9 cellular contexts compared by ENCODE assay signal in genomic region chr16:66474750-66475199, GRCh38. TPM values are rescaled to one million over a fixed set of nuclear protein-coding genes. Genes with fewer than 3 reads are reported as not detected.
DNase-seq lines count a peak whose midpoint lies in the region; ATAC-seq, FAIRE-seq and TF ChIP-seq lines count a peak whose summit lies in the region.
"Had no signal": no experiment of that assay in that cellular context is flagged by ENCODE, and none has a peak within 500 bp of the region (broad histone marks: within the 10 kb centered on the region; RNA-seq: fewer than 3 reads in every experiment).

No MANE protein-coding gene starts in this region.

- H3K27ac ChIP-seq in HepG2 (ENCODE audit: extremely low read length, insufficient read depth, low read length) (no peak overlapping the region), colonic mucosa (no peak overlapping the region), esophagus muscularis mucosa (replicated peaks in 1 of 4) (no peak overlapping the region)

- H3K4me1 ChIP-seq in HepG2 (ENCODE audit: insufficient read depth, low read length): peaks cover 21% of the 10 kb centered on the region
- no peaks in the 10 kb centered on the region for H3K4me1 ChIP-seq in colonic mucosa
- H3K4me1 ChIP-seq in esophagus muscularis mucosa: peaks cover 0 to 9% (median 6%) of the 10 kb centered on the region in 4 donors

- in situ Hi-C loops in HepG2 (cut with HindIII; ENCODE audit: extremely low pct_ligation_motif_present, low pct_unique_long_range_greater_than_20kb): loop anchor here (5.0 kb wide), 1 partner anchor 67 kb away; no protein-coding TSS in a partner anchor

- H3K4me2 ChIP-seq in HepG2 (ENCODE audit: low read depth, low read length): no peak overlapping the region; the same call in 1 of the 2 replicates

- 5% methylated on average over 4 of the region's 4 CpGs for WGBS in HepG2 (ENCODE audit: low lambda C conversion rate)
- 32% methylated on average over 4 of the region's 4 CpGs for WGBS in esophagus muscularis mucosa

- FAIRE-seq in HepG2 (lab: Jason Lieb, UNC): no peak

- H3K4me3 ChIP-seq in GM12865 (ENCODE audit: low read depth, low read length) (no peak overlapping the region), HepG2 (replicated peaks in 1 of 3; ENCODE audit: insufficient read depth in 1 of 3, low read depth in 2 of 3, low read length in 3 of 3) (no peak overlapping the region), colonic mucosa (no peak overlapping the region), esophagus muscularis mucosa (no peak overlapping the region)

- H3K36me3 ChIP-seq in HepG2 (replicated peaks in 1 of 2; ENCODE audit: control insufficient read depth in 1 of 2, insufficient read depth in 2 of 2, low read length in 2 of 2): no peaks in the 10 kb centered on the region
- no peaks in the 10 kb centered on the region for H3K36me3 ChIP-seq in colonic mucosa
- H3K36me3 ChIP-seq in esophagus muscularis mucosa: peaks cover 0 to 1% (median 0%) of the 10 kb centered on the region in 4 donors

- no peaks in the 10 kb centered on the region for H3K79me2 ChIP-seq in HepG2 (ENCODE audit: insufficient read depth, low read length)

- H3K9me3 ChIP-seq in HepG2 (ENCODE audit: low read length) (no peaks in the 10 kb centered on the region), colonic mucosa (no peaks in the 10 kb centered on the region), esophagus muscularis mucosa (no peaks in the 10 kb centered on the region)

- no peak overlapping the region for H2AFZ ChIP-seq in HepG2 (ENCODE audit: low read length)

- intact Hi-C loops in HepG2 (cut with micrococcal nuclease; ENCODE audit: unreplicated experiment): no loop called here
- intact Hi-C loops in colonic mucosa (cut with DNase I): no loop called here
- intact Hi-C loops in esophagus muscularis mucosa (cut with DNase I): no loop called here

- BruUV-seq in HepG2 (replicated peaks; lab: Mats Ljungman, UMichigan): no TSS peak

- peaks cover 2 to 49% of the 10 kb centered on the region in 2 experiments for H3K27me3 ChIP-seq in HepG2 (ENCODE audit: control insufficient read depth in 1 of 2, insufficient read depth in 2 of 2, low read length in 2 of 2)
- no peaks in the 10 kb centered on the region for H3K27me3 ChIP-seq in colonic mucosa
- peaks cover 0 to 44% (median 10%) of the 10 kb centered on the region in 4 donors for H3K27me3 ChIP-seq in esophagus muscularis mucosa

- CTCF ChIA-PET in HepG2 (lab: Yijun Ruan, JAX; ENCODE audit: low intra/inter-chr PET ratio, low total read pairs): no interaction called here

- no peak overlapping the region for H3K9ac ChIP-seq in HepG2 (ENCODE audit: insufficient read depth, low read depth, low read length)
- H3K9ac ChIP-seq in colonic mucosa (ENCODE audit: low read depth in 2 of 2, low read length in 2 of 2): no peak overlapping the region

- H4K20me1 ChIP-seq in HepG2 (ENCODE audit: insufficient read depth, low read length): no peaks in the 10 kb centered on the region

- TF ChIP-seq CTCF in GM12865 (IDR thresholded peaks at IDR 0.05; ENCODE audit: insufficient read depth, low read depth, low read length, missing control alignments) (no peak), HepG2 (CRISPR knock-in tag; IDR thresholded peaks at IDR 0.05) (no peak), colonic mucosa (IDR thresholded peaks at IDR 0.05) (no peak), esophagus muscularis mucosa (IDR thresholded peaks at IDR 0.05) (no peak)

- peak; percentile 61 for DNase-seq in GM12865 (ENCODE audit: low read depth)
- DNase-seq in NCI-H1105 treated with DMSO at 0.1 percent for 48 hours (lab: John Stamatoyannopoulos, UW): peak; percentile 2
- peak; percentile 34 to 43 for DNase-seq in activated CD4-positive, alpha-beta T cell treated with anti-CD3 and anti-CD28 coated beads, Interleukin-2, amount 50 U/mL, for 4 hours
- DNase-seq in HepG2 (ENCODE audit: low spot score): no peak
- no peak for DNase-seq in foreskin melanocyte
- no peak for DNase-seq in colonic mucosa
- DNase-seq in esophagus muscularis mucosa (ENCODE audit: extremely low spot score): no peak

- peak; percentile 84 for ATAC-seq in HG02588 (IDR thresholded peaks at IDR 0.05; ENCODE audit: unreplicated experiment)
- ATAC-seq in HepG2: no peak
- ATAC-seq: HCT116 had no signal

- POLR2A ChIA-PET in HepG2 (lab: Yijun Ruan, JAX): interaction anchor here (1.3 kb wide), 1 partner anchor 66 kb away, joined by 4 read pairs; no protein-coding TSS in a partner anchor

- TF ChIP-seq RAD21 in HepG2 (CRISPR knock-in tag; IDR thresholded peaks at IDR 0.05): no peak

- TF ChIP-seq EP300 in HepG2 (IDR thresholded peaks at IDR 0.05; ENCODE audit: low read depth in 2 of 2, low read length in 2 of 2): no peak
- TF ChIP-seq EP300 in HepG2 (CRISPR knock-in tag; IDR thresholded peaks at IDR 0.05; ENCODE audit: borderline replicate concordance): no peak
- TF ChIP-seq EP300 in esophagus muscularis mucosa (IDR thresholded peaks at IDR 0.05): no peak

- TF ChIP-seq POLR2A in HepG2 (IDR thresholded peaks at IDR 0.05; ENCODE audit: insufficient read depth in 1 of 2, low read depth in 2 of 2, low read length in 2 of 2) (no peak), esophagus muscularis mucosa (IDR thresholded peaks at IDR 0.05; ENCODE audit: low read depth) (no peak)

TF ChIP-seq in HepG2, 621 proteins besides CTCF, POLR2A, EP300 and RAD21:
- 0 out of 2 replicates have a peak, but pooled peaks have one; percentile 13 for TF ChIP-seq SOX5 (CRISPR knock-in tag; IDR thresholded peaks at IDR 0.05; ENCODE audit: borderline replicate concordance)
- TF ChIP-seq ETV5 (CRISPR knock-in tag; IDR thresholded peaks at IDR 0.05; ENCODE audit: borderline replicate concordance): peak; percentile 57; the same call in 1 of the 2 replicates
- no peak for TF ChIP-seq ZSCAN5A (CRISPR knock-in tag; IDR thresholded peaks at IDR 0.05; ENCODE audit: borderline replicate concordance)
- TF ChIP-seq CCDC6 (CRISPR knock-in tag; IDR thresholded peaks at IDR 0.05): no peak
- 0 out of 2 replicates have a peak, but pooled peaks have one; percentile 24 for TF ChIP-seq RARA (CRISPR knock-in tag; IDR thresholded peaks at IDR 0.05)
- TF ChIP-seq ELF3 (CRISPR knock-in tag; IDR thresholded peaks at IDR 0.05): peak; percentile 69; the same call in 1 of the 2 replicates
TF ChIP-seq in HepG2: peak in this region for 4.

RNA-seq across cellular contexts. Expression of gene BEAN1, which starts 47.7 kb away (rescaled TPM):
- total RNA-seq in HepG2 (2016; rRNA removed; fragmentation: Illumina TruSeq; extraction: Trizol) (0.29 and 0.53 TPM in 2 replicates), colonic mucosa (under 1 TPM in 1 of 2 donors, not detected in 1; 0.32 TPM), esophagus muscularis mucosa (under 1 TPM in 2 of 4 donors, not detected in 2; 0.23 to 0.50 TPM)
- 1.9 TPM in 2 replicates for total RNA-seq in HepG2 (2016; cell fraction: cytosol; rRNA removed; fragmentation: Illumina TruSeq; extraction: Trizol; ENCODE audit: low read depth)
- 0.25 and 0.54 TPM in 2 replicates for total RNA-seq in HepG2 (2016; cell fraction: insoluble cytoplasmic fraction; rRNA removed; fragmentation: Illumina TruSeq; extraction: Trizol)
- total RNA-seq in HepG2 (2016; cell fraction: membrane; rRNA removed; fragmentation: Illumina TruSeq; extraction: Trizol): 0.56 and 1.5 TPM in 2 replicates
- 0.65 TPM in 1 of 2 replicates, not detected in the other for total RNA-seq in HepG2 (2016; cell fraction: nucleus; rRNA removed; fragmentation: Illumina TruSeq; extraction: Trizol)
- polyA plus RNA-seq in HepG2 (2011; rRNA removed): 1.4 and 3.9 TPM in 2 replicates
- polyA plus RNA-seq in HepG2 (2011; cell fraction: cytosol; rRNA removed): 2.0 and 2.5 TPM in 2 replicates
- polyA plus RNA-seq in HepG2 (2011; cell fraction: nucleus; rRNA removed): 3.4 and 5.2 TPM in 2 replicates
- polyA plus RNA-seq in HepG2 (2012): 1.6 and 4.4 TPM in 2 replicates
- 2.9 and 4.2 TPM in 2 replicates for polyA plus RNA-seq in HepG2 (2016; cell fraction: cytosol; fragmentation: Illumina TruSeq; extraction: Trizol; ENCODE audit: low read depth)
- 0.10 TPM in 1 of 2 replicates, not detected in the other for polyA plus RNA-seq in HepG2 (2016; cell fraction: insoluble cytoplasmic fraction; fragmentation: Illumina TruSeq; extraction: Trizol; ENCODE audit: low read depth)
- 2.4 and 2.8 TPM in 2 replicates for polyA plus RNA-seq in HepG2 (2016; cell fraction: membrane; fragmentation: Illumina TruSeq; extraction: Trizol; ENCODE audit: low read depth)
- polyA plus RNA-seq in HepG2 (2016; cell fraction: nucleus; fragmentation: Illumina TruSeq; extraction: Trizol; ENCODE audit: insufficient read depth, low read depth): 0.81 and 1.1 TPM in 2 replicates
- 0.21 and 3.5 TPM in 2 replicates for polyA minus RNA-seq in HepG2 (2011; rRNA and poly(A)+ RNA removed; ENCODE audit: low replicate concordance)
- 1.7 TPM in 1 of 2 replicates, not detected in the other for polyA minus RNA-seq in HepG2 (2011; cell fraction: cytosol; rRNA and poly(A)+ RNA removed)
- 1.5 and 1.9 TPM in 2 replicates for polyA minus RNA-seq in HepG2 (2011; cell fraction: nucleus; rRNA and poly(A)+ RNA removed)

Comparison
In these comparisons a context has a peak if more than half of its experiments do, and no peak if none do; other contexts are left out.
1. DNase-seq: peak in GM12865 (single experiment), NCI-H1105 treated with DMSO at 0.1 percent for 48 hours (single experiment) and activated CD4-positive, alpha-beta T cell treated with anti-CD3 and anti-CD28 coated beads, Interleukin-2, amount 50 U/mL, for 4 hours (2 of 2); none in HepG2 (single experiment), foreskin melanocyte (single experiment), colonic mucosa (single experiment) and esophagus muscularis mucosa (single experiment).